13 cellular contexts compared by ENCODE assay signal in genomic region chrX:32483534-32484136, GRCh38.
DNase-seq lines count a peak whose midpoint lies in the region; ATAC-seq, FAIRE-seq and TF ChIP-seq lines count a peak whose summit lies in the region.
"Had no signal": no experiment of that assay in that cellular context is flagged by ENCODE, and none has a peak within 500 bp of the region (broad histone marks: within the 10 kb centered on the region; RNA-seq: fewer than 3 reads in every experiment).

No MANE protein-coding gene starts in this region.

- no peak for TF ChIP-seq EP300 in GM12878 (IDR thresholded peaks at IDR 0.05; ENCODE audit: borderline replicate concordance in 1 of 2, control insufficient read depth in 1 of 2, low read depth in 2 of 2, low read length in 2 of 2)
- TF ChIP-seq EP300 in stomach (IDR thresholded peaks at IDR 0.05): no peak
- TF ChIP-seq EP300 in transverse colon (IDR thresholded peaks at IDR 0.05; ENCODE audit: low read depth): no peak

- no peak for FAIRE-seq in GM12878 (lab: Jason Lieb, UNC)
- FAIRE-seq: GM12892 had no signal

- H3K9me2 ChIP-seq in Karpas-422 (replicated peaks; ENCODE audit: insufficient read depth, low read length): no peaks in the 10 kb centered on the region

- 12% methylated on average over 3 of the region's 3 CpGs for WGBS in GM12878 (ENCODE audit: insufficient coverage, insufficient replicate concordance, low lambda C conversion rate, missing lambda C conversion rate)
- 28 to 48% (median 33%) methylated on average over 3 of the region's 3 CpGs for WGBS in stomach, 5 donors
- 27% methylated on average over 3 of the region's 3 CpGs; no CpG with 5 or more reads in 1 of the 2 donors for WGBS in transverse colon (ENCODE audit: low coverage in 1 of 2), 2 donors

- H3K4me2 ChIP-seq in Karpas-422 (ENCODE audit: low read depth, low read length, poor library complexity, severe bottlenecking) (no peak overlapping the region), GM12878 (ENCODE audit: control insufficient read depth, insufficient read depth) (no peak overlapping the region), osteoblast (ENCODE audit: insufficient read depth, low read length) (no peak overlapping the region)

- in situ Hi-C loops in GM12878 (cut with MboI) (no loop called here), gastrocnemius medialis (cut with MboI; ENCODE audit: low sequenced_read_pairs in 4 of 4) (no loop called here), transverse colon (cut with MboI; ENCODE audit: low pct_ligation_motif_present in 1 of 4, low pct_unique_long_range_greater_than_20kb in 1 of 4, low sequenced_read_pairs in 3 of 4) (no loop called here)

- TF ChIP-seq CTCF in GM12878 (IDR thresholded peaks at IDR 0.05 in 2 of 3, conservative IDR thresholded peaks at IDR 0.05 in 1 of 3; ENCODE audit: control insufficient read depth in 2 of 3, extremely low read depth in 1 of 3, insufficient read depth in 1 of 3, low read depth in 3 of 3, low read length in 3 of 3): peak in 2 of 3 experiments; percentile 21 to 32; a peak in 3 of 6 replicates
- peak; percentile 17 for TF ChIP-seq CTCF in osteoblast (IDR thresholded peaks at IDR 0.05; ENCODE audit: extremely low read depth, low read depth, low read length)
- TF ChIP-seq CTCF in gastrocnemius medialis (IDR thresholded peaks at IDR 0.05 in 4 of 5, conservative IDR thresholded peaks at IDR 0.05 in 1 of 5): peak in 1 of 5 experiments; percentile 23
- TF ChIP-seq CTCF in stomach (IDR thresholded peaks at IDR 0.05): peak in 1 of 7 experiments; percentile 6
- peak in 1 of 5 experiments; percentile 6 for TF ChIP-seq CTCF in transverse colon (IDR thresholded peaks at IDR 0.05)

- DNase-seq in NCI-H1092 treated with DMSO at 0.1 percent for 48 hours (lab: John Stamatoyannopoulos, UW) (peak; percentile 20), NCI-H1092 (lab: John Stamatoyannopoulos, UW) (no peak), Karpas-422 (peak; percentile 48), GM12878 (ENCODE audit: low read depth, low spot score) (no peak), osteoblast (ENCODE audit: insufficient read length, low spot score, missing footprints) (no peak), gastrocnemius medialis (no peak), stomach (no peak), transverse colon (no peak)
- DNase-seq: activated T-cell treated with anti-CD3 and anti-CD28 coated beads, Interleukin-2, amount 50 U/mL, for 24 hours; H7 had no signal

- H3K9ac ChIP-seq in Karpas-422 (ENCODE audit: low read length) (no peak overlapping the region), GM12878 (ENCODE audit: control insufficient read depth, insufficient read depth, low read length) (no peak overlapping the region)

- CTCF ChIA-PET in GM12878 (lab: Yijun Ruan, JAX): interaction anchor here (0.6 to 1.9 kb wide), 10 partner anchors 15 to 1988 kb away, joined by 3 to 6 read pairs (median 4); no protein-coding TSS in a partner anchor

- H3K4me3 ChIP-seq in Karpas-422 (ENCODE audit: low read length) (no peak overlapping the region), GM12878 (no peak overlapping the region), osteoblast (ENCODE audit: insufficient read depth, low read length) (no peak overlapping the region), gastrocnemius medialis (no peak overlapping the region), stomach (no peak overlapping the region), transverse colon (no peak overlapping the region)
- H3K4me3 ChIP-seq: SJSA1, thoracic aorta had no signal

- RAD21 ChIA-PET in GM12878 (lab: Charles Lee; ENCODE audit: unreplicated experiment): interaction anchor here (0.6 kb wide), 3 partner anchors 29 to 1533 kb away, joined by 3 read pairs; no protein-coding TSS in a partner anchor

- BruUV-seq in GM12878 (replicated peaks; lab: Mats Ljungman, UMichigan): no TSS peak

- no peaks in the 10 kb centered on the region for H3K27me3 ChIP-seq in Karpas-422 (ENCODE audit: low read length)
- H3K27me3 ChIP-seq in GM12878 (replicated peaks in 1 of 2; ENCODE audit: control insufficient read depth in 2 of 2, insufficient read depth in 2 of 2, low read length in 1 of 2): no peaks in the 10 kb centered on the region
- H3K27me3 ChIP-seq in osteoblast (ENCODE audit: insufficient read depth, low read length): no peaks in the 10 kb centered on the region
- H3K27me3 ChIP-seq in gastrocnemius medialis: no peaks in the 10 kb centered on the region
- H3K27me3 ChIP-seq in stomach: no peaks in the 10 kb centered on the region
- H3K27me3 ChIP-seq in transverse colon: no peaks in the 10 kb centered on the region
- H3K27me3 ChIP-seq: SJSA1 had no signal

- peak; percentile 47; the same call in 1 of the 3 replicates for ATAC-seq in GM12878
- ATAC-seq in gastrocnemius medialis: no peak

- no peak; the same call in 1 of the 2 replicates for TF ChIP-seq RAD21 in GM12878 (IDR thresholded peaks at IDR 0.05; ENCODE audit: insufficient read depth, low read depth, low read length)

- no peak overlapping the region for H3K27ac ChIP-seq in Karpas-422 (ENCODE audit: low read length)
- H3K27ac ChIP-seq in GM12878 (ENCODE audit: control insufficient read depth, insufficient read depth): no peak overlapping the region
- H3K27ac ChIP-seq in osteoblast (ENCODE audit: low read depth, low read length): no peak overlapping the region
- H3K27ac ChIP-seq in gastrocnemius medialis: no peak overlapping the region
- no peak overlapping the region for H3K27ac ChIP-seq in stomach
- no peak overlapping the region for H3K27ac ChIP-seq in transverse colon
- H3K27ac ChIP-seq: SJSA1, thoracic aorta had no signal

- intact Hi-C loops in GM12878 (cut with micrococcal nuclease; ENCODE audit: unreplicated experiment) (loop anchor here (2.0 kb wide), 1 partner anchor 189 kb away; no protein-coding TSS in a partner anchor), gastrocnemius medialis (cut with DNase I; ENCODE audit: low total_unique reads) (no loop called here), stomach (cut with DNase I; ENCODE audit: low total_unique reads) (no loop called here), transverse colon (cut with DNase I; ENCODE audit: low total_unique reads) (no loop called here)

- POLR2A ChIA-PET in GM12878 (lab: Charles Lee): no interaction called here

- H3K36me3 ChIP-seq in Karpas-422 (ENCODE audit: insufficient read depth, low read length) (no peaks in the 10 kb centered on the region), GM12878 (ENCODE audit: control insufficient read depth in 2 of 2, insufficient read depth in 2 of 2, low read length in 1 of 2) (no peaks in the 10 kb centered on the region), osteoblast (ENCODE audit: insufficient read depth, low read length) (no peaks in the 10 kb centered on the region), gastrocnemius medialis (no peaks in the 10 kb centered on the region), stomach (no peaks in the 10 kb centered on the region), transverse colon (no peaks in the 10 kb centered on the region)
- H3K36me3 ChIP-seq: SJSA1, thoracic aorta had no signal

- SMC1A ChIA-PET in GM12878 (lab: Charles Lee; ENCODE audit: uncharacterized antibody, unreplicated experiment): interaction anchor here (0.6 to 1.2 kb wide), 2 partner anchors 89 to 455 kb away, joined by 3 to 4 read pairs; no protein-coding TSS in a partner anchor

- TF ChIP-seq POLR2A in GM12878 (IDR thresholded peaks at IDR 0.05; ENCODE audit: low read depth, low read length) (no peak), gastrocnemius medialis (IDR thresholded peaks at IDR 0.05) (no peak), stomach (IDR thresholded peaks at IDR 0.05) (no peak), transverse colon (IDR thresholded peaks at IDR 0.05) (no peak)

- no peaks in the 10 kb centered on the region for H3K4me1 ChIP-seq in Karpas-422 (ENCODE audit: low read length)
- H3K4me1 ChIP-seq in GM12878 (ENCODE audit: control insufficient read depth, insufficient read depth, low read length): no peaks in the 10 kb centered on the region
- no peaks in the 10 kb centered on the region for H3K4me1 ChIP-seq in osteoblast (ENCODE audit: insufficient read depth, low read length)
- no peaks in the 10 kb centered on the region for H3K4me1 ChIP-seq in gastrocnemius medialis
- H3K4me1 ChIP-seq in stomach: no peaks in the 10 kb centered on the region
- no peaks in the 10 kb centered on the region for H3K4me1 ChIP-seq in transverse colon
- H3K4me1 ChIP-seq: SJSA1 had no signal

- H4K20me1 ChIP-seq in Karpas-422 (ENCODE audit: insufficient read depth, low read depth, low read length) (no peaks in the 10 kb centered on the region), GM12878 (ENCODE audit: control insufficient read depth, insufficient read depth) (no peaks in the 10 kb centered on the region), osteoblast (ENCODE audit: insufficient read depth, low read length) (no peaks in the 10 kb centered on the region)

- no peaks in the 10 kb centered on the region for H3K79me2 ChIP-seq in Karpas-422 (ENCODE audit: low read length)
- no peaks in the 10 kb centered on the region for H3K79me2 ChIP-seq in GM12878 (ENCODE audit: control insufficient read depth, insufficient read depth, low read length)
- H3K79me2 ChIP-seq in osteoblast (ENCODE audit: insufficient read depth, low read length): no peaks in the 10 kb centered on the region

- H2AFZ ChIP-seq in Karpas-422 (ENCODE audit: low read length) (no peak overlapping the region), GM12878 (ENCODE audit: control insufficient read depth, low read depth, low read length) (no peak overlapping the region), osteoblast (ENCODE audit: low read length) (no peak overlapping the region)

- H3K9me3 ChIP-seq in Karpas-422 (ENCODE audit: low read length) (no peaks in the 10 kb centered on the region), GM12878 (replicated peaks; ENCODE audit: control insufficient read depth, insufficient read depth, low read length) (no peaks in the 10 kb centered on the region), osteoblast (ENCODE audit: low read depth, low read length) (peaks cover 3% of the 10 kb centered on the region), gastrocnemius medialis (no peaks in the 10 kb centered on the region), stomach (no peaks in the 10 kb centered on the region), transverse colon (no peaks in the 10 kb centered on the region)
- H3K9me3 ChIP-seq: SJSA1, thoracic aorta had no signal

TF ChIP-seq in GM12878, 131 proteins besides CTCF, POLR2A, EP300 and RAD21:
- TF ChIP-seq SMC3 (IDR thresholded peaks at IDR 0.05; ENCODE audit: borderline replicate concordance, low read length) (peak; percentile 21; the same call in 1 of the 2 replicates), RB1 (IDR thresholded peaks at IDR 0.05; ENCODE audit: borderline replicate concordance) (no peak)

Comparison
In these comparisons a context has a peak if more than half of its experiments do, and no peak if none do; other contexts are left out.
1. DNase-seq: peak in NCI-H1092 treated with DMSO at 0.1 percent for 48 hours (single experiment) and Karpas-422 (single experiment); none in NCI-H1092 (single experiment), GM12878 (single experiment), osteoblast (single experiment), gastrocnemius medialis (0 of 2), stomach (single experiment) and transverse colon (single experiment).